Comparison of ENCODE assay signal across 5 cellular contexts in the genomic region with DNA sequence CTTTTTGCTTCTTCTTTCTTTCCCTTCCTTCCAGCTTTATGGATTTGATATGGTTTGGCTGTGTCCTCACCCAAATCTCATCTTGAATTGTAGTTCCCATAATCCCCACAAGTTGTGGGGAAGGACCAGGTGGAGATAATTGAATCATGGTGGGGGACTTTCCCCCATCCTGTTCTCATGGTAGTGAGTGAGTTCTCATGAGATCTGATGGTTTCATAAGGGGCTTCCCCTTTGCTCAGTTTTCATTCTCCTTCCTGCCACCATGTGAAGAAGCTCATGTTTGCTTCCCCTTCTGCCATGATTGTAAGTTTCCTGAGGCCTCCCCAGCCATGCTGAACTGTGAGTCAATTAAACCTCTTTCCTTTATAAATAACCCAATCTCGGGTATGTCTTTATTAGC.
A peak's percentile ranks its signal among the peaks of the same experiment; 100 is the strongest.
DNase-seq lines count a peak whose midpoint lies in the region; ATAC-seq, FAIRE-seq and TF ChIP-seq lines count a peak whose summit lies in the region.
"Not testable (repeated sequence)": the region's sequence is repeated elsewhere in the genome, so short reads cannot be mapped to it uniquely, and the experiment has no call there.

No MANE protein-coding gene starts in this region.

- not testable (repeated sequence) for H3K4me1 ChIP-seq in endodermal cell (ENCODE audit: control insufficient read depth, insufficient read depth, low read length)
- peaks cover 29% of the 10 kb centered on the region for H3K4me1 ChIP-seq in neural progenitor cell

- not testable (repeated sequence) for H3K9ac ChIP-seq in endodermal cell (ENCODE audit: extremely low read depth, low read length, poor library complexity, severe bottlenecking); neural progenitor cell

- not testable (repeated sequence) for H4K20me1 ChIP-seq in neural progenitor cell (ENCODE audit: low read depth)

- not testable (repeated sequence) for TF ChIP-seq POLR2A in GM12892 (IDR thresholded peaks at IDR 0.05; ENCODE audit: low read depth, low read length)

- intact Hi-C loops in activated CD4-positive, alpha-beta T cell treated with anti-CD3 and anti-CD28 coated beads for 36 hours (cut with DNase I, micrococcal nuclease) = not testable (repeated sequence)

- ATAC-seq in activated CD4-positive, alpha-beta T cell treated with anti-CD3 and anti-CD28 coated beads for 36 hours = peak; percentile 53
- ATAC-seq in activated T-helper 17 cell treated with anti-CD3 and anti-CD28 coated beads, Interleukin-2, amount 50 U/mL, for 72 hours (replicated peaks) = peak; percentile 55

- not testable (repeated sequence) for H3K36me3 ChIP-seq in endodermal cell (ENCODE audit: control insufficient read depth, insufficient read depth, low read length); neural progenitor cell

- not testable (repeated sequence) for H3K4me1 Mint-ChIP-seq in activated CD4-positive, alpha-beta T cell treated with anti-CD3 and anti-CD28 coated beads for 36 hours; activated T-helper 17 cell treated with anti-CD3 and anti-CD28 coated beads, Interleukin-2, amount 50 U/mL, for 72 hours; endodermal cell
- peaks cover 35% of the 10 kb centered on the region for H3K4me1 Mint-ChIP-seq in neural progenitor cell

- H3K4me2 ChIP-seq in neural progenitor cell = not testable (repeated sequence)

- H3K27me3 Mint-ChIP-seq in activated CD4-positive, alpha-beta T cell treated with anti-CD3 and anti-CD28 coated beads for 36 hours; activated T-helper 17 cell treated with anti-CD3 and anti-CD28 coated beads, Interleukin-2, amount 50 U/mL, for 72 hours; endodermal cell (ENCODE audit: insufficient read depth); neural progenitor cell (ENCODE audit: insufficient read depth, low read depth): not testable (repeated sequence)

- H3K27ac Mint-ChIP-seq in activated CD4-positive, alpha-beta T cell treated with anti-CD3 and anti-CD28 coated beads for 36 hours; activated T-helper 17 cell treated with anti-CD3 and anti-CD28 coated beads, Interleukin-2, amount 50 U/mL, for 72 hours; endodermal cell: not testable (repeated sequence)
- H3K27ac Mint-ChIP-seq in neural progenitor cell = peak overlapping the region; percentile 48

- peak; percentile 15 for TF ChIP-seq CTCF in endodermal cell (conservative IDR thresholded peaks at IDR 0.05)
- TF ChIP-seq CTCF in neural progenitor cell (IDR thresholded peaks at IDR 0.05) = not testable (repeated sequence)

- H3K9me3 Mint-ChIP-seq in activated CD4-positive, alpha-beta T cell treated with anti-CD3 and anti-CD28 coated beads for 36 hours (ENCODE audit: low read depth) = peaks cover 12% of the 10 kb centered on the region
- not testable (repeated sequence) for H3K9me3 Mint-ChIP-seq in activated T-helper 17 cell treated with anti-CD3 and anti-CD28 coated beads, Interleukin-2, amount 50 U/mL, for 72 hours; endodermal cell; neural progenitor cell

- POLR2A ChIA-PET in activated CD4-positive, alpha-beta T cell treated with anti-CD3 and anti-CD28 coated beads for 36 hours (lab: Charles Lee) = not testable (repeated sequence)

- peak; percentile 57 for FAIRE-seq in GM12892 (lab: Jason Lieb, UNC)

- no CpG with 5 or more reads among the region's 1 CpG for WGBS in endodermal cell (ENCODE audit: insufficient coverage in 1 of 2, insufficient read length in 1 of 2), 2 experiments

- H3K9me3 ChIP-seq in endodermal cell (ENCODE audit: control insufficient read depth, low read length); neural progenitor cell (ENCODE audit: low read depth): not testable (repeated sequence)

- peaks cover 12% of the 10 kb centered on the region for H3F3A ChIP-seq in neural progenitor cell (ENCODE audit: low read depth)

- H3K4me3 Mint-ChIP-seq in activated CD4-positive, alpha-beta T cell treated with anti-CD3 and anti-CD28 coated beads for 36 hours; activated T-helper 17 cell treated with anti-CD3 and anti-CD28 coated beads, Interleukin-2, amount 50 U/mL, for 72 hours; endodermal cell; neural progenitor cell: not testable (repeated sequence)

- not testable (repeated sequence) for H3K36me3 Mint-ChIP-seq in activated CD4-positive, alpha-beta T cell treated with anti-CD3 and anti-CD28 coated beads for 36 hours (ENCODE audit: low read depth); activated T-helper 17 cell treated with anti-CD3 and anti-CD28 coated beads, Interleukin-2, amount 50 U/mL, for 72 hours (ENCODE audit: low read depth); endodermal cell (ENCODE audit: low read depth); neural progenitor cell

- CTCF ChIA-PET in activated CD4-positive, alpha-beta T cell treated with anti-CD3 and anti-CD28 coated beads for 36 hours (lab: Charles Lee) = interaction anchor here (1.0 kb wide), 1 partner anchor 12 kb away, joined by 3 read pairs; no protein-coding TSS in a partner anchor

- H3K79me2 ChIP-seq in neural progenitor cell (ENCODE audit: low read depth) = not testable (repeated sequence)

- not testable (repeated sequence) for DNase-seq in GM12892 (ENCODE audit: insufficient read length); activated CD4-positive, alpha-beta T cell treated with anti-CD3 and anti-CD28 coated beads for 36 hours; endodermal cell; neural progenitor cell (ENCODE audit: low spot score)

- not testable (repeated sequence) for H2AFZ ChIP-seq in neural progenitor cell (replicated peaks)

- not testable (repeated sequence) for H3K4me3 ChIP-seq in endodermal cell (ENCODE audit: low read length); neural progenitor cell

- not testable (repeated sequence) for H3K27me3 ChIP-seq in endodermal cell (ENCODE audit: control insufficient read depth, insufficient read depth, low read length, poor library complexity, severe bottlenecking); neural progenitor cell

- H3K27ac ChIP-seq in endodermal cell (ENCODE audit: low read depth, low read length); neural progenitor cell: not testable (repeated sequence)
